ENCODE assay signal across 19 cellular contexts in genomic region chr3:49157289-49157688, GRCh38. TPM values are rescaled to one million over a fixed set of nuclear protein-coding genes. Genes with fewer than 3 reads are reported as not detected.
DNase-seq lines count a peak whose midpoint lies in the region; ATAC-seq, FAIRE-seq and TF ChIP-seq lines count a peak whose summit lies in the region.
"Had no signal": no experiment of that assay in that cellular context is flagged by ENCODE, and none has a peak within 500 bp of the region (broad histone marks: within the 10 kb centered on the region; RNA-seq: fewer than 3 reads in every experiment).

No MANE protein-coding gene starts in this region.

- no peaks in the 10 kb centered on the region for H3K4me1 ChIP-seq in osteoblast (ENCODE audit: insufficient read depth, low read length)
- H3K4me1 ChIP-seq: A549, BE2C, Caco-2 had no signal

- H3K4me2 ChIP-seq in osteoblast (ENCODE audit: insufficient read depth, low read length) = no peak overlapping the region
- H3K4me2 ChIP-seq: A549 had no signal

- no peaks in the 10 kb centered on the region for H3K9me3 ChIP-seq in osteoblast (ENCODE audit: low read depth, low read length)
- H3K9me3 ChIP-seq: A549, BE2C, Caco-2 had no signal

- no peaks in the 10 kb centered on the region for H3K36me3 ChIP-seq in osteoblast (ENCODE audit: insufficient read depth, low read length)
- H3K36me3 ChIP-seq: BE2C had no signal

- no peaks in the 10 kb centered on the region for H3K27me3 ChIP-seq in osteoblast (ENCODE audit: insufficient read depth, low read length)
- H3K27me3 ChIP-seq: BE2C had no signal

- DNase-seq in HTR-8/SVneo (ENCODE audit: insufficient read length, low spot score) (no peak), osteoblast (ENCODE audit: insufficient read length, low spot score, missing footprints) (peak; percentile 18), coronary artery (ENCODE audit: low spot score) (no peak)
- no peak for DNase-seq in activated CD4-positive, alpha-beta T cell treated with anti-CD3 and anti-CD28 coated beads for 4 hours
- DNase-seq: BE2C; Caco-2; CD4-positive, alpha-beta memory T cell; DND-41; GDM1; GOT3; H9 had no signal

- peak; percentile 77 for FAIRE-seq in HTR-8/SVneo (lab: Jason Lieb, UNC)
- FAIRE-seq: A549, GM12892, HepG2 had no signal

- H3K4me3 ChIP-seq in osteoblast (ENCODE audit: insufficient read depth, low read length) = no peak overlapping the region
- no peak overlapping the region for H3K4me3 ChIP-seq in coronary artery
- H3K4me3 ChIP-seq: A549 had no signal

- ATAC-seq in esophagus mucosa (peak; percentile 58), GM21786 (IDR thresholded peaks at IDR 0.05; ENCODE audit: unreplicated experiment) (no peak)

- peak overlapping the region; percentile 36 for H3K27ac ChIP-seq in 22Rv1
- no peak overlapping the region for H3K27ac ChIP-seq in osteoblast (ENCODE audit: low read depth, low read length)
- no peak overlapping the region for H3K27ac ChIP-seq in coronary artery
- H3K27ac ChIP-seq: A549, C4-2B had no signal

- peaks cover 6% of the 10 kb centered on the region for H4K20me1 ChIP-seq in osteoblast (ENCODE audit: insufficient read depth, low read length)

- no peak overlapping the region for H2AFZ ChIP-seq in osteoblast (ENCODE audit: low read length)

- no peaks in the 10 kb centered on the region for H3K79me2 ChIP-seq in osteoblast (ENCODE audit: insufficient read depth, low read length)

- TF ChIP-seq CTCF in 22Rv1 (IDR thresholded peaks at IDR 0.05) = no peak
- TF ChIP-seq CTCF in osteoblast (IDR thresholded peaks at IDR 0.05; ENCODE audit: extremely low read depth, low read depth, low read length) = no peak
- no peak for TF ChIP-seq CTCF in coronary artery (IDR thresholded peaks at IDR 0.05)

RNA-seq across cellular contexts. Expression of gene CCDC71, which starts 8.8 kb away (rescaled TPM):
- total RNA-seq in esophagus mucosa (15.7 TPM), osteoblast (19.2 and 22.8 TPM in 2 replicates)

RNA-seq across cellular contexts. Expression of gene KLHDC8B, which starts 14.1 kb away (rescaled TPM):
- 39.6 TPM for total RNA-seq in esophagus mucosa
- 16.6 and 18.3 TPM in 2 replicates for total RNA-seq in osteoblast
- total RNA-seq: HT-29 had no signal

RNA-seq across cellular contexts. Expression of gene LAMB2, which starts 24.4 kb away (rescaled TPM):
- 69.7 TPM for total RNA-seq in esophagus mucosa
- 355 and 450 TPM in 2 replicates for total RNA-seq in osteoblast

RNA-seq across cellular contexts. Expression of gene USP19, which starts 36.7 kb away (rescaled TPM):
- total RNA-seq in esophagus mucosa (36.2 TPM), osteoblast (37.1 and 49.6 TPM in 2 replicates)

RNA-seq across cellular contexts. Expression of gene QARS1, which starts 52.7 kb away (rescaled TPM):
- 252 TPM for total RNA-seq in esophagus mucosa
- 360 and 416 TPM in 2 replicates for total RNA-seq in osteoblast
